In genomic region chr6:26569433-26569764, GRCh38 we compare ENCODE assay signal across 1 cellular context.
TF ChIP-seq lines count a peak whose summit lies in the region.

No MANE protein-coding gene starts in this region.

TF ChIP-seq in endothelial cell of umbilical vein, 7 proteins besides CTCF, POLR2A, EP300 and RAD21 (continued from another document):
- TF ChIP-seq EZH2 (IDR thresholded peaks at IDR 0.05; ENCODE audit: borderline replicate concordance, low read depth, low read length, severe bottlenecking), result no peak
- TF ChIP-seq MYC (IDR thresholded peaks at IDR 0.05; ENCODE audit: low read depth, low read length), result no peak
- no peak for TF ChIP-seq GATA2 (IDR thresholded peaks at IDR 0.05; ENCODE audit: insufficient read depth, insufficient read length, low read depth, low read length)
- TF ChIP-seq JUN (IDR thresholded peaks at IDR 0.05; ENCODE audit: borderline replicate concordance, insufficient read depth, insufficient read length, low read depth), result no peak
